9 cellular contexts compared by ENCODE assay signal in the genomic region with DNA sequence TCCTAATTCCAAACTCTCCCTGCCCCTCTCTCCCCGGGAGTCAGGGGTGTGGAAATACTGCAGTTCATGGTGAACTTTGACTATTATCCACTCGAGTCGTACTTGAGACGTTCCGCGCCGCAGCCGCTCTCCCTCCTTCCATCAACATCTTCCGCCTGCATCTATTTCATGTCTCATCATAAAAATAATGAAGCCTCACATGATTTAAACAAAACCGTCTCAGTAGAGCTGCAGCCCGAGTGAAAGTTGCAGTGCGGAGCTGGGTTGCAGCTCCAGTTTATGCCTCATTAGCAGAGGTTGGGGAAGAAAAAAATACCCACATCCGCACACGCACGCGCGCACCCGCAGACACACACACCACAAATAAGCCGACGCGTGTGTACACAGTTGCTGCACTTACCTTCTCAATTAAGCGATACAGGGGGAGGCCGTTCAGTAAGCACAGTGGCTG. TPM values are rescaled to one million over a fixed set of nuclear protein-coding genes. Genes with fewer than 3 reads are reported as not detected.
DNase-seq lines count a peak whose midpoint lies in the region; ATAC-seq and TF ChIP-seq lines count a peak whose summit lies in the region.
"Had no signal": no experiment of that assay in that cellular context is flagged by ENCODE, and none has a peak within 500 bp of the region (broad histone marks: within the 10 kb centered on the region; RNA-seq: fewer than 3 reads in every experiment).

No MANE protein-coding gene starts in this region.

- POLR2A ChIA-PET in CD4-positive, alpha-beta memory T cell (lab: Charles Lee; ENCODE audit: partially characterized antibody), result no interaction called here

- CTCF ChIA-PET in CD4-positive, alpha-beta memory T cell (lab: Charles Lee; ENCODE audit: partially characterized antibody), result no interaction called here

- H3K36me3 Mint-ChIP-seq in endothelial cell (ENCODE audit: low read depth, unreplicated experiment), result no peaks in the 10 kb centered on the region
- H3K36me3 Mint-ChIP-seq in naive B cell, result peaks cover 0 to 16% of the 10 kb centered on the region in 2 donors
- H3K36me3 Mint-ChIP-seq in CD4-positive, alpha-beta memory T cell, result no peaks in the 10 kb centered on the region

- H3K4me3 ChIP-seq in CD4-positive, alpha-beta memory T cell (ENCODE audit: low read length in 2 of 2), result no peak overlapping the region

- H3K9me3 Mint-ChIP-seq in endothelial cell (ENCODE audit: unreplicated experiment), result no peaks in the 10 kb centered on the region
- H3K9me3 Mint-ChIP-seq in naive B cell, result peaks cover 0 to 9% (median 3%) of the 10 kb centered on the region in 7 donors
- H3K9me3 Mint-ChIP-seq in CD4-positive, alpha-beta memory T cell, result peaks cover 0 to 33% (median 7%) of the 10 kb centered on the region in 8 donors

- peaks cover 35% of the 10 kb centered on the region for H3K4me1 Mint-ChIP-seq in endothelial cell (ENCODE audit: unreplicated experiment)
- peaks cover 6 to 17% (median 7%) of the 10 kb centered on the region in 3 donors for H3K4me1 Mint-ChIP-seq in naive B cell
- peaks cover 0 to 3% (median 0%) of the 10 kb centered on the region in 4 donors for H3K4me1 Mint-ChIP-seq in CD4-positive, alpha-beta memory T cell

- peak overlapping the region; percentile 90 for H3K4me3 Mint-ChIP-seq in endothelial cell (ENCODE audit: unreplicated experiment)
- H3K4me3 Mint-ChIP-seq in naive B cell, result peak overlapping the region in 5 of 8 donors; percentile 28 to 80 (median 76)
- no peak overlapping the region for H3K4me3 Mint-ChIP-seq in CD4-positive, alpha-beta memory T cell

- no peaks in the 10 kb centered on the region for H3K36me3 ChIP-seq in CD4-positive, alpha-beta memory T cell (ENCODE audit: insufficient read depth, low read length)
- H3K36me3 ChIP-seq: neutrophil had no signal

- H3K27ac ChIP-seq in CD4-positive, alpha-beta memory T cell (ENCODE audit: low read depth, low read length), result no peak overlapping the region
- H3K27ac ChIP-seq: neutrophil had no signal

- intact Hi-C loops in CD4-positive, alpha-beta memory T cell (cut with micrococcal nuclease), result no loop called here

- no peaks in the 10 kb centered on the region for H3K4me1 ChIP-seq in CD4-positive, alpha-beta memory T cell (ENCODE audit: insufficient read depth, low read length)

- ATAC-seq in GM21390 (IDR thresholded peaks at IDR 0.05; ENCODE audit: unreplicated experiment) (peak; percentile 18), naive B cell (ENCODE audit: low read depth in 2 of 2) (no peak)
- no peak for ATAC-seq in activated CD4-positive, CD25-positive, alpha-beta regulatory T cell treated with anti-CD3 and anti-CD28 coated beads, Interleukin-2, amount 50 U/mL, for 24 hours

- H3K27me3 ChIP-seq in CD4-positive, alpha-beta memory T cell (ENCODE audit: insufficient read depth, low read length), result no peaks in the 10 kb centered on the region

- no peak overlapping the region for H3K27ac Mint-ChIP-seq in endothelial cell (ENCODE audit: unreplicated experiment)
- H3K27ac Mint-ChIP-seq in naive B cell, result no peak overlapping the region
- no peak overlapping the region for H3K27ac Mint-ChIP-seq in CD4-positive, alpha-beta memory T cell

- no peaks in the 10 kb centered on the region for H3K9me3 ChIP-seq in CD4-positive, alpha-beta memory T cell (ENCODE audit: control insufficient read depth in 1 of 2, low read length in 2 of 2)
- H3K9me3 ChIP-seq: neutrophil had no signal

- peak; percentile 75 for DNase-seq in NCI-H345 treated with DMSO at 0.1 percent for 48 hours (lab: John Stamatoyannopoulos, UW; ENCODE audit: unreplicated experiment)
- no peak for DNase-seq in endothelial cell (ENCODE audit: low spot score)
- DNase-seq in naive B cell, result no peak
- DNase-seq in OCI-M2 (lab: John Stamatoyannopoulos, UW; ENCODE audit: unreplicated experiment), result no peak
- no peak for DNase-seq in CD4-positive, alpha-beta memory T cell
- no peak for DNase-seq in stimulated activated naive CD4-positive, alpha-beta T cell (lab: John Stamatoyannopoulos, UW)

- H3K27me3 Mint-ChIP-seq in endothelial cell (ENCODE audit: unreplicated experiment) (peaks cover 7% of the 10 kb centered on the region), naive B cell (peaks cover 64 to 78% (median 65%) of the 10 kb centered on the region in 3 donors)
- peaks cover 7 to 19% of the 10 kb centered on the region in 2 donors for H3K27me3 Mint-ChIP-seq in CD4-positive, alpha-beta memory T cell

- TF ChIP-seq CTCF in endothelial cell (IDR thresholded peaks at IDR 0.05; ENCODE audit: unreplicated experiment), result no peak

RNA-seq across cellular contexts. Expression of gene LMO3, which starts 0.3 kb away (rescaled TPM):
- not detected for total RNA-seq in endothelial cell (ENCODE audit: unreplicated experiment)
- under 1 TPM in 1 of 6 donors, not detected in 5; 0.29 TPM for polyA plus RNA-seq in naive B cell (ENCODE audit: low read depth in 6 of 6)
- not detected for total RNA-seq in CD4-positive, alpha-beta memory T cell
- polyA plus RNA-seq in CD4-positive, alpha-beta memory T cell, result not detected

Comparison
In these comparisons a context has a peak if more than half of its experiments do, and no peak if none do; other contexts are left out.
1. H3K4me3 Mint-ChIP-seq: peak in endothelial cell (single experiment) and naive B cell (5 of 8); none in CD4-positive, alpha-beta memory T cell (0 of 8).